In the genomic region with DNA sequence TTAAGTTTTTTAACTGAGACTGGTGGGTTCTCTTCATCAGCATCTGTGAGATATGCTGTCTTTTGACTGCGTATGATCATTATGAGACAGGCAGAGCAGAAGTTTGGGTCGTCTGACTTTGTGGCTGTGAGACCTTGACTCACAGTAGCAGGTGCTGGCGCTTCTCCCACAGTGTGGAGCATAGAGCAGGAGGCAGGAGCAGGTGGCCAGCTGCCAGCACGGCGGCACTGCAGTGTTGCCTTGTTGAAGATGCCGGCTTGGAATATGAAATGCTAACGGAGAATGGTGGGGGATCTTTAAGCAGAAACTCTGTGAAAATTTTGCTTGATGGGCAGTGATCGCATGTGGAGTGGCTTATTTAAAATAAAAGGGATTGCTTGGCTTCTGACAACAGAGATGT, we compare ENCODE assay signal across 13 cellular contexts.
DNase-seq lines count a peak whose midpoint lies in the region; ATAC-seq, FAIRE-seq and TF ChIP-seq lines count a peak whose summit lies in the region.
"Had no signal": no experiment of that assay in that cellular context is flagged by ENCODE, and none has a peak within 500 bp of the region (broad histone marks: within the 10 kb centered on the region; RNA-seq: fewer than 3 reads in every experiment).

No MANE protein-coding gene starts in this region.

- H3K4me1 Mint-ChIP-seq in WTC11 (peaks cover 7% of the 10 kb centered on the region), mesothelial cell of epicardium (peaks cover 13% of the 10 kb centered on the region)

- no peaks in the 10 kb centered on the region for H3K36me3 ChIP-seq in HepG2 (replicated peaks in 1 of 2; ENCODE audit: control insufficient read depth in 1 of 2, insufficient read depth in 2 of 2, low read length in 2 of 2)
- H3K36me3 ChIP-seq: upper lobe of left lung had no signal

- H3K9me3 Mint-ChIP-seq in WTC11 (peaks cover 10% of the 10 kb centered on the region), mesothelial cell of epicardium (peaks cover 10% of the 10 kb centered on the region)
- H3K9me3 Mint-ChIP-seq: CD8-positive, alpha-beta T cell had no signal

- no peak for FAIRE-seq in HepG2 (lab: Jason Lieb, UNC)

- no peak overlapping the region for H3K9ac ChIP-seq in HepG2 (ENCODE audit: insufficient read depth, low read depth, low read length)

- TF ChIP-seq RAD21 in HepG2 (CRISPR knock-in tag; IDR thresholded peaks at IDR 0.05): no peak

- ATAC-seq in WTC11: no peak
- ATAC-seq in HepG2: peak; percentile 54
- no peak for ATAC-seq in GM21423 (IDR thresholded peaks at IDR 0.05; ENCODE audit: unreplicated experiment)
- ATAC-seq: CD8-positive, alpha-beta T cell had no signal

- CTCF ChIA-PET in WTC11 (lab: Charles Lee): interaction anchor here (0.6 kb wide), 1 partner anchor 184 kb away, joined by 4 read pairs; no protein-coding TSS in a partner anchor
- CTCF ChIA-PET in HepG2 (lab: Yijun Ruan, JAX; ENCODE audit: low intra/inter-chr PET ratio, low total read pairs): no interaction called here

- no TSS peak for BruUV-seq in HepG2 (replicated peaks; lab: Mats Ljungman, UMichigan)

- H3K79me2 ChIP-seq in HepG2 (ENCODE audit: insufficient read depth, low read length): no peaks in the 10 kb centered on the region

- POLR2A ChIA-PET in WTC11 (lab: Charles Lee): no interaction called here
- POLR2A ChIA-PET in HepG2 (lab: Yijun Ruan, JAX): no interaction called here

- H2AFZ ChIP-seq in HepG2 (ENCODE audit: low read length): no peak overlapping the region

- H3K9me3 ChIP-seq in HepG2 (ENCODE audit: low read length): no peaks in the 10 kb centered on the region
- H3K9me3 ChIP-seq: upper lobe of left lung had no signal

- H3K27ac ChIP-seq in HepG2 (ENCODE audit: extremely low read length, insufficient read depth, low read length): no peak overlapping the region
- H3K27ac ChIP-seq: upper lobe of left lung had no signal

- TF ChIP-seq POLR2A in HepG2 (IDR thresholded peaks at IDR 0.05; ENCODE audit: insufficient read depth in 1 of 2, low read depth in 2 of 2, low read length in 2 of 2): no peak

- no peak overlapping the region for H3K4me3 ChIP-seq in HepG2 (replicated peaks in 1 of 3; ENCODE audit: insufficient read depth in 1 of 3, low read depth in 2 of 3, low read length in 3 of 3)
- H3K4me3 ChIP-seq in foreskin fibroblast (ENCODE audit: low read depth in 1 of 2, low read length in 2 of 2): no peak overlapping the region
- H3K4me3 ChIP-seq: upper lobe of left lung had no signal

- no peak for TF ChIP-seq EP300 in HepG2 (IDR thresholded peaks at IDR 0.05; ENCODE audit: low read depth in 2 of 2, low read length in 2 of 2)
- no peak for TF ChIP-seq EP300 in HepG2 (CRISPR knock-in tag; IDR thresholded peaks at IDR 0.05; ENCODE audit: borderline replicate concordance)

- no peaks in the 10 kb centered on the region for H4K20me1 ChIP-seq in HepG2 (ENCODE audit: insufficient read depth, low read length)

- TF ChIP-seq CTCF in WTC11 (IDR thresholded peaks at IDR 0.05) (no peak), HepG2 (CRISPR knock-in tag; IDR thresholded peaks at IDR 0.05) (no peak), mesothelial cell of epicardium (IDR thresholded peaks at IDR 0.05; ENCODE audit: unreplicated experiment) (no peak), foreskin fibroblast (IDR thresholded peaks at IDR 0.05; ENCODE audit: low read depth, low read length) (no peak)

- H3K27me3 Mint-ChIP-seq in WTC11 (ENCODE audit: low read depth): no peaks in the 10 kb centered on the region
- no peaks in the 10 kb centered on the region for H3K27me3 Mint-ChIP-seq in mesothelial cell of epicardium (ENCODE audit: low read depth)

- peak overlapping the region; percentile 21; the same call in 1 of the 2 replicates for H3K27ac Mint-ChIP-seq in WTC11
- H3K27ac Mint-ChIP-seq in mesothelial cell of epicardium: no peak overlapping the region
- H3K27ac Mint-ChIP-seq: CD8-positive, alpha-beta T cell had no signal

- intact Hi-C loops in HepG2 (cut with micrococcal nuclease; ENCODE audit: unreplicated experiment): no loop called here

- H3K27me3 ChIP-seq in HepG2 (ENCODE audit: control insufficient read depth in 1 of 2, insufficient read depth in 2 of 2, low read length in 2 of 2): no peaks in the 10 kb centered on the region
- H3K27me3 ChIP-seq: upper lobe of left lung had no signal

- no peak overlapping the region for H3K4me2 ChIP-seq in HepG2 (ENCODE audit: low read depth, low read length)

- H3K4me1 ChIP-seq in HepG2 (ENCODE audit: insufficient read depth, low read length): no peaks in the 10 kb centered on the region
- H3K4me1 ChIP-seq: upper lobe of left lung had no signal

- DNase-seq in DMS79 treated with DMSO at 0.1 percent for 48 hours (lab: John Stamatoyannopoulos, UW): peak; percentile 73
- DNase-seq in NCI-H128 (lab: John Stamatoyannopoulos, UW; ENCODE audit: unreplicated experiment): peak; percentile 10
- no peak for DNase-seq in WTC11 (ENCODE audit: low spot score)
- DNase-seq in HepG2 (ENCODE audit: low spot score): no peak
- no peak for DNase-seq in mesothelial cell of epicardium (ENCODE audit: low spot score in 2 of 2, unreplicated experiment in 2 of 2)
- DNase-seq in ecto neural progenitor cell (ENCODE audit: low spot score): no peak
- no peak for DNase-seq in foreskin fibroblast
- DNase-seq: activated CD4-positive, alpha-beta T cell treated with anti-CD3 and anti-CD28 coated beads for 4 hours; activated naive CD4-positive, alpha-beta T cell; CD8-positive, alpha-beta T cell; MV-4-11 had no signal

- H3K36me3 Mint-ChIP-seq in WTC11 (peaks cover 10% of the 10 kb centered on the region), mesothelial cell of epicardium (peaks cover 4% of the 10 kb centered on the region)
- H3K36me3 Mint-ChIP-seq: CD8-positive, alpha-beta T cell had no signal

- H3K4me3 Mint-ChIP-seq in WTC11 (no peak overlapping the region), mesothelial cell of epicardium (no peak overlapping the region)
- H3K4me3 Mint-ChIP-seq: CD8-positive, alpha-beta T cell had no signal

- in situ Hi-C loops in HepG2 (cut with HindIII; ENCODE audit: extremely low pct_ligation_motif_present, low pct_unique_long_range_greater_than_20kb): no loop called here

- 62% methylated on average over 8 of the region's 8 CpGs for WGBS in HepG2 (ENCODE audit: low lambda C conversion rate)

TF ChIP-seq in WTC11, 78 proteins besides CTCF, POLR2A, EP300 and RAD21 (continues in another document):
- TF ChIP-seq ZBTB21 (CRISPR knock-in tag; IDR thresholded peaks at IDR 0.05; ENCODE audit: borderline replicate concordance) (no peak), FOXP1 (CRISPR knock-in tag; IDR thresholded peaks at IDR 0.05; ENCODE audit: borderline replicate concordance) (no peak), AR (CRISPR knock-in tag; IDR thresholded peaks at IDR 0.05) (no peak), ZNF317 (CRISPR knock-in tag; IDR thresholded peaks at IDR 0.05; ENCODE audit: borderline replicate concordance, low read depth) (no peak), NFYB (CRISPR knock-in tag; conservative IDR thresholded peaks at IDR 0.05; ENCODE audit: low read depth) (no peak), OVOL2 (CRISPR knock-in tag; IDR thresholded peaks at IDR 0.05; ENCODE audit: borderline replicate concordance) (no peak)

TF ChIP-seq in HepG2, 621 proteins besides CTCF, POLR2A, EP300 and RAD21 (continues in another document):
- TF ChIP-seq ZFP62 (CRISPR knock-in tag; IDR thresholded peaks at IDR 0.05) (no peak), ZNF7 (CRISPR knock-in tag; IDR thresholded peaks at IDR 0.05) (no peak), HNRNPL (IDR thresholded peaks at IDR 0.05; ENCODE audit: low read depth, low read length) (no peak), ZIK1 (CRISPR knock-in tag; IDR thresholded peaks at IDR 0.05; ENCODE audit: borderline replicate concordance, low read depth) (no peak), MLLT10 (CRISPR knock-in tag; IDR thresholded peaks at IDR 0.05) (no peak), MAZ (IDR thresholded peaks at IDR 0.05; ENCODE audit: borderline replicate concordance, low read depth, low read length) (no peak), MAZ (CRISPR knock-in tag; IDR thresholded peaks at IDR 0.05; ENCODE audit: low read depth) (no peak), MAF1 (CRISPR knock-in tag; IDR thresholded peaks at IDR 0.05; ENCODE audit: borderline replicate concordance) (no peak), ZSCAN25 (CRISPR knock-in tag; IDR thresholded peaks at IDR 0.05) (no peak), PTBP1 (IDR thresholded peaks at IDR 0.05; ENCODE audit: low read depth, low read length, poor library complexity, severe bottlenecking) (no peak), ZNF441 (CRISPR knock-in tag; IDR thresholded peaks at IDR 0.05; ENCODE audit: borderline replicate concordance) (no peak), ZNF841 (CRISPR knock-in tag; IDR thresholded peaks at IDR 0.05; ENCODE audit: borderline replicate concordance) (no peak), ZNF615 (CRISPR knock-in tag; IDR thresholded peaks at IDR 0.05; ENCODE audit: borderline replicate concordance) (no peak), IRX3 (CRISPR knock-in tag; IDR thresholded peaks at IDR 0.05; ENCODE audit: borderline replicate concordance, low read depth) (no peak), POLR2AphosphoS5 (IDR thresholded peaks at IDR 0.05; ENCODE audit: low read depth, low read length) (no peak), SMAD1 (CRISPR knock-in tag; IDR thresholded peaks at IDR 0.05; ENCODE audit: borderline replicate concordance, low read depth) (no peak)
- TF ChIP-seq, protein P1, sequence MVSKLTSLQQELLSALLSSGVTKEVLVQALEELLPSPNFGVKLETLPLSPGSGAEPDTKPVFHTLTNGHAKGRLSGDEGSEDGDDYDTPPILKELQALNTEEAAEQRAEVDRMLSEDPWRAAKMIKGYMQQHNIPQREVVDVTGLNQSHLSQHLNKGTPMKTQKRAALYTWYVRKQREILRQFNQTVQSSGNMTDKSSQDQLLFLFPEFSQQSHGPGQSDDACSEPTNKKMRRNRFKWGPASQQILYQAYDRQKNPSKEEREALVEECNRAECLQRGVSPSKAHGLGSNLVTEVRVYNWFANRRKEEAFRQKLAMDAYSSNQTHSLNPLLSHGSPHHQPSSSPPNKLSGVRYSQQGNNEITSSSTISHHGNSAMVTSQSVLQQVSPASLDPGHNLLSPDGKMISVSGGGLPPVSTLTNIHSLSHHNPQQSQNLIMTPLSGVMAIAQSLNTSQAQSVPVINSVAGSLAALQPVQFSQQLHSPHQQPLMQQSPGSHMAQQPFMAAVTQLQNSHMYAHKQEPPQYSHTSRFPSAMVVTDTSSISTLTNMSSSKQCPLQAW (CRISPR knock-in tag; IDR thresholded peaks at IDR 0.05): no peak

Comparison
In these comparisons a context has a peak if more than half of its experiments do, and no peak if none do; other contexts are left out.
1. DNase-seq: peak in DMS79 treated with DMSO at 0.1 percent for 48 hours (single experiment) and NCI-H128 (single experiment); none in WTC11 (single experiment), HepG2 (single experiment), mesothelial cell of epicardium (0 of 2), ecto neural progenitor cell (single experiment) and foreskin fibroblast (0 of 2).